ENCODE assay signal across 26 cellular contexts in genomic region chr7:96718107-96719003, GRCh38.
"Had no signal": no experiment of that assay in that cellular context is flagged by ENCODE, and none has a peak within 500 bp of the region (broad histone marks: within the 10 kb centered on the region; RNA-seq: fewer than 3 reads in every experiment).

No MANE protein-coding gene starts in this region.

- DNase-seq: activated CD4-positive, alpha-beta memory T cell treated with anti-CD3 and anti-CD28 coated beads, Interleukin-2, amount 10 ng/mL, durations not matched to agents 7 days and 5 days; activated CD4-positive, alpha-beta T cell treated with anti-CD3 and anti-CD28 coated beads for 36 hours; activated CD4-positive, alpha-beta T cell treated with anti-CD3 and anti-CD28 coated beads, Interleukin-2, amount 50 U/mL, for 1 hour; activated gamma-delta T cell; activated naive CD4-positive, alpha-beta T cell treated with anti-CD3 and anti-CD28 coated beads, Interleukin-2, amount 10 ng/mL, durations not matched to agents 7 days and 5 days; activated T-cell treated with anti-CD3 and anti-CD28 coated beads for 4 hours; activated T-cell treated with anti-CD3 and anti-CD28 coated beads, Interleukin-2, amount 50 U/mL, for 48 hours; aorta; Kasumi-1; KBM-7; NCI-H187; NCI-H226; NCI-H526; NK-92 treated with Interleukin-12 subunit alpha and Interleukin-12 subunit beta, amount 100 ng/mL, for 24 hours; OCI-M1; RPMI8226; T-cell; T-helper 2 cell; T1000 had no signal

- ATAC-seq: activated CD4-positive, alpha-beta T cell treated with anti-CD3 and anti-CD28 coated beads for 36 hours; activated T-helper 17 cell treated with anti-CD3 and anti-CD28 coated beads, Interleukin-2, amount 50 U/mL, for 72 hours; Panc1; Right ventricle myocardium inferior; T-cell had no signal

- H3K27me3 ChIP-seq: breast epithelium had no signal

- FAIRE-seq: TTC549 had no signal

- H3K36me3 ChIP-seq: breast epithelium had no signal

- H3K4me3 ChIP-seq: breast epithelium, SK-N-MC had no signal

- H3K4me1 ChIP-seq: breast epithelium had no signal

- H3K27ac ChIP-seq: breast epithelium, SK-N-MC, VCaP had no signal
